Comparison of ENCODE assay signal across 14 cellular contexts in genomic region chr13:49649963-49650312, GRCh38. TPM values are rescaled to one million over a fixed set of nuclear protein-coding genes. Genes with fewer than 3 reads are reported as not detected.
DNase-seq lines count a peak whose midpoint lies in the region; ATAC-seq and TF ChIP-seq lines count a peak whose summit lies in the region.
"Had no signal": no experiment of that assay in that cellular context is flagged by ENCODE, and none has a peak within 500 bp of the region (broad histone marks: within the 10 kb centered on the region; RNA-seq: fewer than 3 reads in every experiment).

No MANE protein-coding gene starts in this region.

- no peaks in the 10 kb centered on the region for H3K36me3 ChIP-seq in IMR-90 (ENCODE audit: control insufficient read depth, insufficient read depth, low read length)
- no peaks in the 10 kb centered on the region for H3K36me3 ChIP-seq in psoas muscle (ENCODE audit: insufficient read depth in 1 of 2, low read depth in 1 of 2)

- H4K5ac ChIP-seq in IMR-90 (ENCODE audit: low read depth, low read length), result peak overlapping the region; percentile 33

- no peaks in the 10 kb centered on the region for H3K9me3 ChIP-seq in IMR-90 (ENCODE audit: control insufficient read depth, insufficient read depth, low read length)
- H3K9me3 ChIP-seq in psoas muscle, result no peaks in the 10 kb centered on the region
- H3K9me3 ChIP-seq in CD4-positive, alpha-beta T cell (ENCODE audit: control insufficient read depth, low read length), result no peaks in the 10 kb centered on the region
- H3K9me3 ChIP-seq: A549, BLaER1 had no signal

- in situ Hi-C loops in IMR-90 (cut with MboI; ENCODE audit: low sequenced_read_pairs), result loop anchor here (25.0 kb wide), 2 partner anchors 1262 to 1412 kb away; partner anchors contain the start of gene RNASEH2B

- H3K9me1 ChIP-seq in IMR-90 (ENCODE audit: insufficient read depth, low read length), result peaks cover 18% of the 10 kb centered on the region

- peak overlapping the region; percentile 57 for H2BK120ac ChIP-seq in IMR-90 (ENCODE audit: low read depth, low read length)

- H3K36me3 Mint-ChIP-seq in CD4-positive, alpha-beta T cell (ENCODE audit: low read depth), result no peaks in the 10 kb centered on the region
- H3K36me3 Mint-ChIP-seq in glutamatergic neuron (ENCODE audit: unreplicated experiment), result no peaks in the 10 kb centered on the region

- no TSS peak for BruUV-seq in IMR-90 (replicated peaks; lab: Mats Ljungman, UMichigan)

- peak overlapping the region; percentile 29 for H2AFZ ChIP-seq in IMR-90 (replicated peaks; ENCODE audit: low read length, poor library complexity)
- H2AFZ ChIP-seq: GM23248 had no signal

- no peak for TF ChIP-seq RAD21 in IMR-90 (IDR thresholded peaks at IDR 0.05; ENCODE audit: low read length)

- DNase-seq in ELR (ENCODE audit: low read depth), result peak; percentile 37
- peak; percentile 48 for DNase-seq in IMR-90
- peak; percentile 73 for DNase-seq in fibroblast of villous mesenchyme (ENCODE audit: low read depth)
- DNase-seq in psoas muscle, result peak; percentile 52 to 81
- DNase-seq in NCI-H2227 treated with DMSO at 0.1 percent for 48 hours (lab: John Stamatoyannopoulos, UW), result no peak
- no peak for DNase-seq in CD4-positive, alpha-beta T cell
- no peak for DNase-seq in glutamatergic neuron
- DNase-seq: AML-193 had no signal

- peak overlapping the region; percentile 80 for H3K23ac ChIP-seq in IMR-90 (ENCODE audit: low read depth, low read length)

- peak overlapping the region; percentile 80 for H4K91ac ChIP-seq in IMR-90 (ENCODE audit: insufficient read depth, low read depth, low read length)

- H3K14ac ChIP-seq in IMR-90 (replicated peaks; ENCODE audit: low read depth, low read length), result peak overlapping the region; percentile 39

- H4K8ac ChIP-seq in IMR-90 (ENCODE audit: low read depth in 2 of 2, low read length in 2 of 2), result peak overlapping the region; percentile 15 to 68; a peak in 3 of 4 replicates

- no peak overlapping the region for H3K27ac Mint-ChIP-seq in CD4-positive, alpha-beta T cell
- no peak overlapping the region for H3K27ac Mint-ChIP-seq in glutamatergic neuron (ENCODE audit: unreplicated experiment)

- H3K4me3 Mint-ChIP-seq in CD4-positive, alpha-beta T cell, result no peak overlapping the region
- no peak overlapping the region for H3K4me3 Mint-ChIP-seq in glutamatergic neuron (ENCODE audit: unreplicated experiment)

- dilution Hi-C loops in IMR-90 (cut with HindIII; ENCODE audit: low sequenced_read_pairs, unreplicated experiment), result no loop called here

- peak overlapping the region; percentile 64 for H2BK15ac ChIP-seq in IMR-90 (ENCODE audit: low read depth, low read length)

- H3K4me3 ChIP-seq in IMR-90 (ENCODE audit: insufficient read depth, low read depth, low read length), result no peak overlapping the region
- H3K4me3 ChIP-seq in fibroblast of villous mesenchyme (ENCODE audit: low read depth, low read length), result no peak overlapping the region
- H3K4me3 ChIP-seq in psoas muscle, result peak overlapping the region; percentile 19
- H3K4me3 ChIP-seq: A549, BLaER1, GM23248, K562 had no signal

- peak overlapping the region; percentile 82 for H2BK20ac ChIP-seq in IMR-90 (ENCODE audit: low read depth, low read length)

- peak overlapping the region; percentile 89 for H2AK5ac ChIP-seq in IMR-90 (ENCODE audit: low read depth, low read length)

- no peak for TF ChIP-seq POLR2A in IMR-90 (IDR thresholded peaks at IDR 0.05; ENCODE audit: low read depth, low read length)

- CTCF ChIA-PET in IMR-90 (lab: Yijun Ruan, JAX), result interaction anchor here (0.6 to 0.7 kb wide), 2 partner anchors 558 to 1426 kb away, joined by 3 to 4 read pairs; no protein-coding TSS in a partner anchor
- CTCF ChIA-PET in CD4-positive, alpha-beta T cell (lab: Charles Lee), result no interaction called here

- no CpG with 5 or more reads among the region's 2 CpGs for WGBS in IMR-90 (ENCODE audit: extremely low coverage in 2 of 2, insufficient read length in 1 of 2), 2 experiments
- WGBS in psoas muscle, 3 donors, result 27 to 34% (median 34%) methylated on average over 2 of the region's 2 CpGs

- H3K27ac ChIP-seq in IMR-90 (ENCODE audit: insufficient read depth, low read length) (peak overlapping the region; percentile 94), psoas muscle (peak overlapping the region; percentile 97)
- H3K27ac ChIP-seq in CD4-positive, alpha-beta T cell (ENCODE audit: low read depth, low read length), result no peak overlapping the region
- H3K27ac ChIP-seq: A549, BLaER1, GM23248, HL-60 had no signal

- H3K27me3 ChIP-seq in IMR-90 (ENCODE audit: control insufficient read depth, insufficient read depth, low read length), result no peaks in the 10 kb centered on the region
- no peaks in the 10 kb centered on the region for H3K27me3 ChIP-seq in psoas muscle (ENCODE audit: insufficient read depth in 3 of 3, low read length in 2 of 3)
- no peaks in the 10 kb centered on the region for H3K27me3 ChIP-seq in CD4-positive, alpha-beta T cell (ENCODE audit: control insufficient read depth, insufficient read depth, low read length)
- H3K27me3 ChIP-seq: BLaER1 had no signal

- peak overlapping the region; percentile 76 for H2BK5ac ChIP-seq in IMR-90 (ENCODE audit: low read depth, low read length, poor library complexity, severe bottlenecking)

- peak overlapping the region; percentile 89 for H3K4me2 ChIP-seq in IMR-90 (ENCODE audit: low read depth, low read length)
- H3K4me2 ChIP-seq: A549, BLaER1 had no signal

- peak overlapping the region; percentile 96 for H3K18ac ChIP-seq in IMR-90 (ENCODE audit: low read depth, low read length)

- peaks cover 15% of the 10 kb centered on the region for H3K4me1 ChIP-seq in IMR-90 (ENCODE audit: control insufficient read depth, insufficient read depth, low read length)
- peaks cover 56% of the 10 kb centered on the region for H3K4me1 ChIP-seq in psoas muscle
- H3K4me1 ChIP-seq: A549 had no signal

- intact Hi-C loops in IMR-90 (cut with micrococcal nuclease), result no loop called here
- intact Hi-C loops in psoas muscle (cut with DNase I), result loop anchor here (5.0 to 10.0 kb wide), 5 partner anchors 42 to 475 kb away; partner anchors contain the start of genes EBPL (in 1 of the 2), KPNA3 (in 1 of the 2) and SPRYD7 (in 1 of the 2)
- intact Hi-C loops in CD4-positive, alpha-beta T cell (cut with DNase I, micrococcal nuclease), result loop anchor here in 1 of 2 experiments (5.0 kb wide), 1 partner anchor 197 kb away; no protein-coding TSS in a partner anchor

- no peaks in the 10 kb centered on the region for H3K27me3 Mint-ChIP-seq in CD4-positive, alpha-beta T cell
- H3K27me3 Mint-ChIP-seq in glutamatergic neuron (ENCODE audit: unreplicated experiment), result peaks cover 3% of the 10 kb centered on the region

- POLR2A ChIA-PET in IMR-90 (lab: Charles Lee; ENCODE audit: unreplicated experiment), result interaction anchor here (0.6 kb wide), 1 partner anchor 122 kb away, joined by 6 read pairs; no protein-coding TSS in a partner anchor
- POLR2A ChIA-PET in CD4-positive, alpha-beta T cell (lab: Charles Lee), result no interaction called here

- H3K9me3 Mint-ChIP-seq in CD4-positive, alpha-beta T cell, result no peaks in the 10 kb centered on the region
- peaks cover 3% of the 10 kb centered on the region for H3K9me3 Mint-ChIP-seq in glutamatergic neuron (ENCODE audit: unreplicated experiment)

- H3K79me1 ChIP-seq in IMR-90 (ENCODE audit: low read depth in 1 of 2, low read length in 2 of 2), result no peaks in the 10 kb centered on the region

- peaks cover 4% of the 10 kb centered on the region; the same call in 1 of the 2 replicates for H4K20me1 ChIP-seq in IMR-90 (ENCODE audit: insufficient read depth, low read length)
- H4K20me1 ChIP-seq: BLaER1 had no signal

- ATAC-seq in IMR-90 (ENCODE audit: low read depth), result peak; percentile 63
- peak; percentile 74 to 79 (median 78) for ATAC-seq in psoas muscle
- no peak for ATAC-seq in CD4-positive, alpha-beta T cell (ENCODE audit: poor library complexity)
- ATAC-seq in HG02678 (IDR thresholded peaks at IDR 0.05; ENCODE audit: unreplicated experiment), result no peak

- peak overlapping the region; percentile 73 for H3K4ac ChIP-seq in IMR-90 (ENCODE audit: low read depth, low read length)

- peaks cover 7% of the 10 kb centered on the region for H3K4me1 Mint-ChIP-seq in CD4-positive, alpha-beta T cell (ENCODE audit: low read depth)
- H3K4me1 Mint-ChIP-seq in glutamatergic neuron (ENCODE audit: low read depth, unreplicated experiment), result peaks cover 12% of the 10 kb centered on the region

- TF ChIP-seq CTCF in IMR-90 (conservative IDR thresholded peaks at IDR 0.05; ENCODE audit: low read depth, low read length), result no peak
- no peak for TF ChIP-seq CTCF in fibroblast of villous mesenchyme (IDR thresholded peaks at IDR 0.05; ENCODE audit: insufficient read depth, low read depth, low read length)
- no peak for TF ChIP-seq CTCF in psoas muscle (IDR thresholded peaks at IDR 0.05)
- no peak for TF ChIP-seq CTCF in CD4-positive, alpha-beta T cell (IDR thresholded peaks at IDR 0.05)
- no peak for TF ChIP-seq CTCF in glutamatergic neuron (IDR thresholded peaks at IDR 0.05; ENCODE audit: partially characterized antibody, unreplicated experiment)

- no peak overlapping the region for H3K56ac ChIP-seq in IMR-90 (ENCODE audit: extremely low read depth, insufficient read depth, low read length)

- no peak overlapping the region for H3K9ac ChIP-seq in IMR-90 (ENCODE audit: low read depth, low read length)
- H3K9ac ChIP-seq: BLaER1, GM23248 had no signal

- H2AK9ac ChIP-seq in IMR-90 (replicated peaks; ENCODE audit: low read depth, low read length, poor library complexity), result peak overlapping the region; percentile 8

TF ChIP-seq in IMR-90, 13 proteins besides CTCF, POLR2A, EP300 and RAD21:
- TF ChIP-seq CEBPB (IDR thresholded peaks at IDR 0.05; ENCODE audit: low read depth, low read length) (peak; percentile 70), CHD1 (IDR thresholded peaks at IDR 0.05; ENCODE audit: low read depth, low read length) (no peak)
TF ChIP-seq in IMR-90: peak in this region for 1.

RNA-seq across cellular contexts. Expression of gene ARL11, which starts 21.6 kb away (rescaled TPM):
- total RNA-seq in IMR-90 (2012; rRNA removed) (not detected in 2 replicates), fibroblast of villous mesenchyme (not detected in 2 replicates), psoas muscle (under 1 TPM; 0.09 to 0.71 (median 0.19) TPM), glutamatergic neuron (ENCODE audit: unreplicated experiment) (not detected)
- polyA plus RNA-seq in IMR-90 (2012; rRNA removed) (not detected in 2 replicates), psoas muscle (under 1 TPM; 0.09 to 0.14 (median 0.10) TPM)
- not detected in 2 replicates for polyA plus RNA-seq in IMR-90 (2012; cell fraction: cytosol; rRNA removed)
- polyA plus RNA-seq in IMR-90 (2012; cell fraction: nucleus; rRNA removed; ENCODE audit: low replicate concordance), result not detected in 2 replicates
- under 1 TPM; 0.11 to 0.14 TPM for total RNA-seq in CD4-positive, alpha-beta T cell
- total RNA-seq: GM23248 had no signal
- polyA plus RNA-seq: A549, GM23248 had no signal

RNA-seq across cellular contexts. Expression of gene EBPL, which starts 41.3 kb away (rescaled TPM):
- 57.9 and 78.6 TPM in 2 replicates for total RNA-seq in IMR-90 (2012; rRNA removed)
- 65.3 and 71.1 TPM in 2 replicates for polyA plus RNA-seq in IMR-90 (2012; rRNA removed)
- 69.8 and 135 TPM in 2 replicates for polyA plus RNA-seq in IMR-90 (2012; cell fraction: cytosol; rRNA removed)
- 30.9 and 44.7 TPM in 2 replicates for polyA plus RNA-seq in IMR-90 (2012; cell fraction: nucleus; rRNA removed; ENCODE audit: low replicate concordance)
- total RNA-seq in fibroblast of villous mesenchyme, result 39.7 and 52.5 TPM in 2 replicates
- total RNA-seq in psoas muscle, result 10 to 100 TPM in 1 of 4 donors, 1 to 10 TPM in 3; 6.2 to 10.6 (median 8.4) TPM
- 1 to 10 TPM; 4.8 to 8.8 (median 7.0) TPM for polyA plus RNA-seq in psoas muscle
- 10 to 100 TPM; 22.3 to 23.2 TPM for total RNA-seq in CD4-positive, alpha-beta T cell
- 26.4 TPM for total RNA-seq in glutamatergic neuron (ENCODE audit: unreplicated experiment)

Comparison
In these comparisons a context has a peak if more than half of its experiments do, and no peak if none do; other contexts are left out.
1. DNase-seq: peak in ELR (single experiment), IMR-90 (single experiment), fibroblast of villous mesenchyme (single experiment) and psoas muscle (2 of 2); none in NCI-H2227 treated with DMSO at 0.1 percent for 48 hours (single experiment), CD4-positive, alpha-beta T cell (0 of 10) and glutamatergic neuron (single experiment).
2. ATAC-seq: peak in IMR-90 (single experiment) and psoas muscle (4 of 4); none in CD4-positive, alpha-beta T cell (single experiment) and HG02678 (single experiment).